In genomic region chr1:24769656-24770651, GRCh38 we compare ENCODE assay signal across 8 cellular contexts. TPM values are rescaled to one million over a fixed set of nuclear protein-coding genes. Genes with fewer than 3 reads are reported as not detected.
DNase-seq lines count a peak whose midpoint lies in the region; ATAC-seq lines count a peak whose summit lies in the region.

No MANE protein-coding gene starts in this region.

- peaks cover 17% of the 10 kb centered on the region for H3K36me3 ChIP-seq in MG63

- H3K27me3 ChIP-seq in MG63: no peaks in the 10 kb centered on the region

- peak; percentile 77 for DNase-seq in AG20443 (ENCODE audit: low spot score)
- peak; percentile 26 for DNase-seq in MG63
- DNase-seq in dedifferentiated amniotic fluid mesenchymal stem cell (ENCODE audit: extremely low spot score): peak; percentile 85
- DNase-seq in myocyte (ENCODE audit: low read depth): peak; percentile 83
- DNase-seq in Ammon's horn (ENCODE audit: low spot score): no peak
- no peak for DNase-seq in GM19240 (ENCODE audit: insufficient read length, low spot score)
- no peak for DNase-seq in NCI-H1105 treated with DMSO at 0.1 percent for 48 hours (lab: John Stamatoyannopoulos, UW)

- no peak for ATAC-seq in HG03095 (IDR thresholded peaks at IDR 0.05; ENCODE audit: unreplicated experiment)

- H3K4me3 ChIP-seq in MG63: no peak overlapping the region

- H3K9me3 ChIP-seq in MG63: no peaks in the 10 kb centered on the region

RNA-seq across cellular contexts. Expression of gene CLIC4, which starts 24.7 kb away (rescaled TPM):
- 348 and 588 TPM in 2 replicates for total RNA-seq in MG63 (2014; rRNA removed; shearing (Covaris generic); ENCODE audit: low replicate concordance)
- total RNA-seq in myocyte: 910 and 1,271 TPM in 2 replicates
- polyA plus RNA-seq in myocyte (2012): 498 TPM

Comparison
In these comparisons a context has a peak if more than half of its experiments do, and no peak if none do; other contexts are left out.
1. DNase-seq: peak in AG20443 (single experiment), MG63 (single experiment), dedifferentiated amniotic fluid mesenchymal stem cell (single experiment) and myocyte (single experiment); none in Ammon's horn (single experiment), GM19240 (single experiment) and NCI-H1105 treated with DMSO at 0.1 percent for 48 hours (single experiment).